9 cellular contexts compared by ENCODE assay signal in genomic region chr16:79833559-79833958, GRCh38.
"Had no signal": no experiment of that assay in that cellular context is flagged by ENCODE, and none has a peak within 500 bp of the region (broad histone marks: within the 10 kb centered on the region; RNA-seq: fewer than 3 reads in every experiment).

No MANE protein-coding gene starts in this region.

- H3K27ac ChIP-seq: GM23248, HL-60 had no signal

- H3K36me3 ChIP-seq: HAP-1 had no signal

- H3K9me3 ChIP-seq: HAP-1 had no signal

- FAIRE-seq: HepG2 had no signal

- ATAC-seq: HCT116, HepG2 had no signal

- H3K9ac ChIP-seq: GM23248 had no signal

- H3K4me1 ChIP-seq: HAP-1 had no signal

- H2AFZ ChIP-seq: GM23248 had no signal

- H3K4me3 ChIP-seq: GM23248, HAP-1 had no signal

- DNase-seq: GM23248, GOT3, H7, HFFc6, KG1 had no signal
